ENCODE assay signal across 9 cellular contexts in the genomic region with DNA sequence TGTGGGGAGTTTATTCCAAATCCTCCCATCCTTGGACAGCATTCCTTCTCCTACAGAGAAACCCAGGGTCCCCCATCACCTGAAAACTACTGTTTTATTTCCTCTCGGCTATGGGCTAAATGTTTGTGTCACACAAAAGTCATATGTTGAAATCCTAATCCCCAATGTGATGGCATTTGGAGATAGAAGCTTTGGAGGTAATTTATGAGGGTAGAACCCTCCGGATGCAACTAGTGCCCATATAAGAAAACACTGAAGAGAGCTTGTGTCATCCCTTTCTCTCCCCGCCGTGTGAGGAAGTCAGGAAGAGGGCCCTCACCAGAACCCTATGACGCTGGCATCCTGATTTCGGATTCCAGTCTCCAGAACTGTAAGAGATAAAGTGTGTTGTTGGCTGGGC.
"Had no signal": no experiment of that assay in that cellular context is flagged by ENCODE, and none has a peak within 500 bp of the region (broad histone marks: within the 10 kb centered on the region; RNA-seq: fewer than 3 reads in every experiment).

No MANE protein-coding gene starts in this region.

- H3K4me3 ChIP-seq: GM23248, HAP-1 had no signal

- H3K4me2 ChIP-seq: KMS-11 had no signal

- H3K27ac Mint-ChIP-seq: IgD-negative memory B cell had no signal

- ATAC-seq: HepG2 had no signal

- H3K9me3 ChIP-seq: HAP-1 had no signal

- DNase-seq: GM23248, GOT3, H7, Karpas-422, KBM-7 had no signal

- H3K4me1 Mint-ChIP-seq: IgD-negative memory B cell had no signal

- H3K36me3 ChIP-seq: HAP-1 had no signal

- H2AFZ ChIP-seq: GM23248 had no signal

- H3K9ac ChIP-seq: GM23248, KMS-11 had no signal

- H3K27ac ChIP-seq: GM23248, KMS-11 had no signal
